1 cellular context compared by ENCODE assay signal in genomic region chr7:40595129-40595528, GRCh38.
TF ChIP-seq lines count a peak whose summit lies in the region.

No MANE protein-coding gene starts in this region.

TF ChIP-seq in IMR-90, 13 proteins besides CTCF, POLR2A, EP300 and RAD21 (continued from another document):
- TF ChIP-seq ELK1 (IDR thresholded peaks at IDR 0.05; ENCODE audit: borderline replicate concordance, low read depth, low read length) = no peak
- TF ChIP-seq CHD1 (IDR thresholded peaks at IDR 0.05; ENCODE audit: low read depth, low read length) = no peak
- TF ChIP-seq RCOR1 (IDR thresholded peaks at IDR 0.05; ENCODE audit: insufficient replicate concordance, low read length) = no peak
TF ChIP-seq in IMR-90: peak in this region for 0.
